In the genomic region with DNA sequence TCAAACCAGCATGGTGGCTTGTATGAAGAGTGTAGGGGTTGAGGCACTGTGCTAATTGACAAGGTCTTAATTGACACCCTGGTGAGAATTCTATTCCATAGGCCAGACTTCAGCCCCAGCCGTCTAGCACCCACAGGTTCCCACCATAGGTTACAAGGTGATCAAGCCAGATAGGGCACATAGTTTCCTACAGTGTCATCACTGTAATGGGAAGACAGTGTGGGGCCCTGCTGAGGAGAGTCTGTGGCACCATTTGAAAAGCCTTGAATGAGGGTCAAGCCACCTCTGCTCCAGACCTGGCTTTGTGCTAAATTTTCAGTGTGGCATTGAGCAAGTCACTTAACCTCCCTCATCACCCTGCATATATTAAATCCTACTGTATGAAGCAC, we compare ENCODE assay signal across 1 cellular context.
TF ChIP-seq lines count a peak whose summit lies in the region.

No MANE protein-coding gene starts in this region.

TF ChIP-seq in IMR-90, 13 proteins besides CTCF, POLR2A, EP300 and RAD21 (continued from another document):
- TF ChIP-seq, protein P1, sequence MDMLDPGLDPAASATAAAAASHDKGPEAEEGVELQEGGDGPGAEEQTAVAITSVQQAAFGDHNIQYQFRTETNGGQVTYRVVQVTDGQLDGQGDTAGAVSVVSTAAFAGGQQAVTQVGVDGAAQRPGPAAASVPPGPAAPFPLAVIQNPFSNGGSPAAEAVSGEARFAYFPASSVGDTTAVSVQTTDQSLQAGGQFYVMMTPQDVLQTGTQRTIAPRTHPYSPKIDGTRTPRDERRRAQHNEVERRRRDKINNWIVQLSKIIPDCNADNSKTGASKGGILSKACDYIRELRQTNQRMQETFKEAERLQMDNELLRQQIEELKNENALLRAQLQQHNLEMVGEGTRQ (IDR thresholded peaks at IDR 0.05; ENCODE audit: low read depth, low read length): no peak
- TF ChIP-seq RCOR1 (IDR thresholded peaks at IDR 0.05; ENCODE audit: insufficient replicate concordance, low read length): no peak
TF ChIP-seq in IMR-90: peak in this region for 0.
